In genomic region chr19:510606-511100, GRCh38 we compare ENCODE assay signal across 1 cellular context.
TF ChIP-seq lines count a peak whose summit lies in the region.

No MANE protein-coding gene starts in this region.

TF ChIP-seq in HepG2, 621 proteins besides CTCF, POLR2A, EP300 and RAD21 (continued from another document):
- TF ChIP-seq ZNF562 (CRISPR knock-in tag; IDR thresholded peaks at IDR 0.05; ENCODE audit: borderline replicate concordance), result no peak
- TF ChIP-seq GRHL1 (CRISPR knock-in tag; conservative IDR thresholded peaks at IDR 0.05), result no peak
- TF ChIP-seq PLRG1 (conservative IDR thresholded peaks at IDR 0.05), result no peak
- TF ChIP-seq THYN1 (CRISPR knock-in tag; IDR thresholded peaks at IDR 0.05; ENCODE audit: borderline replicate concordance, low read depth), result no peak
- no peak for TF ChIP-seq ZHX2 (IDR thresholded peaks at IDR 0.05; ENCODE audit: low read depth)
- TF ChIP-seq ZHX2 (CRISPR knock-in tag; IDR thresholded peaks at IDR 0.05; ENCODE audit: borderline replicate concordance), result no peak
- TF ChIP-seq ZNF878 (CRISPR knock-in tag; IDR thresholded peaks at IDR 0.05), result no peak
- no peak for TF ChIP-seq ZNF569 (CRISPR knock-in tag; IDR thresholded peaks at IDR 0.05; ENCODE audit: borderline replicate concordance)
- peak; percentile 64; the same call in 1 of the 2 replicates for TF ChIP-seq BORCS8-MEF2B (CRISPR knock-in tag; IDR thresholded peaks at IDR 0.05)
- TF ChIP-seq ZNF652 (CRISPR knock-in tag; IDR thresholded peaks at IDR 0.05; ENCODE audit: borderline replicate concordance, low read depth), result no peak
- TF ChIP-seq PHF5A (CRISPR knock-in tag; IDR thresholded peaks at IDR 0.05; ENCODE audit: low read depth, unreplicated experiment), result no peak
- TF ChIP-seq CENPX (CRISPR knock-in tag; IDR thresholded peaks at IDR 0.05), result no peak
- no peak for TF ChIP-seq ZBTB42 (CRISPR knock-in tag; IDR thresholded peaks at IDR 0.05)
- no peak for TF ChIP-seq ATF7-NPFF (CRISPR knock-in tag; IDR thresholded peaks at IDR 0.05; ENCODE audit: low read depth)
- 0 out of 2 replicates have a peak, but pooled peaks have one; percentile 31 for TF ChIP-seq AHR (CRISPR knock-in tag; IDR thresholded peaks at IDR 0.05)
- peak; percentile 61; the same call in 1 of the 2 replicates for TF ChIP-seq ZSCAN31 (CRISPR knock-in tag; IDR thresholded peaks at IDR 0.05; ENCODE audit: low read depth)
- TF ChIP-seq SP140L (CRISPR knock-in tag; IDR thresholded peaks at IDR 0.05; ENCODE audit: borderline replicate concordance), result no peak
- TF ChIP-seq ZNF577 (CRISPR knock-in tag; IDR thresholded peaks at IDR 0.05; ENCODE audit: borderline replicate concordance, low read depth), result no peak
- TF ChIP-seq ZNF138 (CRISPR knock-in tag; IDR thresholded peaks at IDR 0.05; ENCODE audit: low read depth), result no peak
- no peak for TF ChIP-seq ZBTB1 (CRISPR knock-in tag; IDR thresholded peaks at IDR 0.05; ENCODE audit: borderline replicate concordance)
- no peak for TF ChIP-seq ZFAT (CRISPR knock-in tag; conservative IDR thresholded peaks at IDR 0.05)
- peak; percentile 35; the same call in 1 of the 2 replicates for TF ChIP-seq MEF2D (CRISPR knock-in tag; IDR thresholded peaks at IDR 0.05)
- TF ChIP-seq NPAS2 (CRISPR knock-in tag; IDR thresholded peaks at IDR 0.05; ENCODE audit: borderline replicate concordance), result no peak
- no peak for TF ChIP-seq ZNF17 (CRISPR knock-in tag; IDR thresholded peaks at IDR 0.05)
- no peak for TF ChIP-seq NR1H2 (CRISPR knock-in tag; IDR thresholded peaks at IDR 0.05; ENCODE audit: borderline replicate concordance, low read depth)
- TF ChIP-seq KDM5B (CRISPR knock-in tag; IDR thresholded peaks at IDR 0.05; ENCODE audit: borderline replicate concordance), result no peak; the same call in 1 of the 2 replicates
- TF ChIP-seq MTF2 (CRISPR knock-in tag; IDR thresholded peaks at IDR 0.05; ENCODE audit: borderline replicate concordance), result no peak
- TF ChIP-seq ZNF329 (CRISPR knock-in tag; IDR thresholded peaks at IDR 0.05; ENCODE audit: low read depth), result no peak
- TF ChIP-seq ZNF124 (CRISPR knock-in tag; IDR thresholded peaks at IDR 0.05), result no peak
- TF ChIP-seq ZNF232 (CRISPR knock-in tag; IDR thresholded peaks at IDR 0.05; ENCODE audit: borderline replicate concordance), result no peak
- TF ChIP-seq ZNF776 (CRISPR knock-in tag; IDR thresholded peaks at IDR 0.05), result no peak
- TF ChIP-seq ZNF839 (CRISPR knock-in tag; IDR thresholded peaks at IDR 0.05; ENCODE audit: borderline replicate concordance), result no peak
- TF ChIP-seq NFRKB (IDR thresholded peaks at IDR 0.05), result no peak
- no peak for TF ChIP-seq TRAFD1 (CRISPR knock-in tag; IDR thresholded peaks at IDR 0.05; ENCODE audit: borderline replicate concordance)
- TF ChIP-seq BRCA1 (CRISPR knock-in tag; IDR thresholded peaks at IDR 0.05), result no peak
- TF ChIP-seq ZNF160 (CRISPR knock-in tag; IDR thresholded peaks at IDR 0.05), result no peak
- no peak for TF ChIP-seq FOXK2 (IDR thresholded peaks at IDR 0.05)
- no peak for TF ChIP-seq PBX2 (CRISPR knock-in tag; IDR thresholded peaks at IDR 0.05)
TF ChIP-seq in HepG2: peak in this region for 170.
